In the genomic region with DNA sequence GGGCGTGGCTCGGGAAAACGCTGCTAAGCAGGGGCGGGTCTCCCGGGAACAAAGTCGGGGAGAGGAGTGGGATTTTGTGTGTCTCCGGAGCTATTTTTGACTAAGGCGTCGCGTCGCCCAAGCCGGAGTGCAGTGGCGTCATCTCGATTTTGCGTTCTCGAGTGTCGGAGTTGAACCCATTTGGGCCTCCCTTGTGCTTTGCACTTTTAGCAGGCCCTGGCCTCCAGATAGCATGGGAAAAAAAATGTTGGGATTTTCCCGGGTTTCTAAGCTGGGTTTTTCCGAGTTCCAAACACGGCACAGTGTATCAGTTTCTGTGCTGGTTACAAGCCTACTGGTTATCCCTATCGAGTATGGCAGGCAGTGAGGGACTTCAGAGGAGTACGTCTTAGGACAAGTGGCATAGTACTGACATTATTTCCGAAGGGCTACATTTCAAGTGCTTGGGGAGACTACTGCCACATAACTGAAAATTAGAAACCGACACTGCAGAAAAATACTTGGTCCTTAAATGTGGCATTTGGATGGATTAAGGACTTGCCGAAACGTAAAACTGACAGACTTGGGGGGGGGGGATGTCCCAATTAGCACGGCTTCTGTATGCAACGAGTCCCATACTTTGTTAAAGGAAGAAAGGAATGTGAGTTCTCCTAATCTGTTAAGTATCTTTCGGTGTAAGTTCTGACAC, we compare ENCODE assay signal across 8 cellular contexts.
DNase-seq lines count a peak whose midpoint lies in the region; ATAC-seq and TF ChIP-seq lines count a peak whose summit lies in the region.

No MANE protein-coding gene starts in this region.

- H3K9me3 ChIP-seq in naive thymus-derived CD4-positive, alpha-beta T cell (ENCODE audit: control insufficient read depth in 2 of 3, low read length in 3 of 3), result no peaks in the 10 kb centered on the region
- no peaks in the 10 kb centered on the region for H3K9me3 ChIP-seq in stomach smooth muscle (ENCODE audit: control insufficient read depth in 2 of 2, low read length in 2 of 2)

- peaks cover 17% of the 10 kb centered on the region for H3K27me3 Mint-ChIP-seq in activated CD8-positive, alpha-beta memory T cell treated with anti-CD3 and anti-CD28 coated beads, Interleukin-2, amount 10 ng/mL, durations not matched to agents 7 days and 5 days
- peaks cover 0 to 32% (median 0%) of the 10 kb centered on the region in 5 donors for H3K27me3 Mint-ChIP-seq in naive thymus-derived CD4-positive, alpha-beta T cell

- TF ChIP-seq POLR2A in GM18951 (IDR thresholded peaks at IDR 0.05; ENCODE audit: extremely low read depth, insufficient read depth, insufficient read length), result peak; percentile 96
- TF ChIP-seq POLR2A in erythroblast (IDR thresholded peaks at IDR 0.05; ENCODE audit: low read length), result peak; percentile 81

- peak overlapping the region; percentile 97 for H3K27ac Mint-ChIP-seq in activated CD8-positive, alpha-beta memory T cell treated with anti-CD3 and anti-CD28 coated beads, Interleukin-2, amount 10 ng/mL, durations not matched to agents 7 days and 5 days
- H3K27ac Mint-ChIP-seq in naive thymus-derived CD4-positive, alpha-beta T cell, result peak overlapping the region; percentile 95 to 99 (median 98)

- H3K9me3 Mint-ChIP-seq in activated CD8-positive, alpha-beta memory T cell treated with anti-CD3 and anti-CD28 coated beads, Interleukin-2, amount 10 ng/mL, durations not matched to agents 7 days and 5 days (ENCODE audit: low read depth), result no peaks in the 10 kb centered on the region
- peaks cover 0 to 36% (median 0%) of the 10 kb centered on the region in 11 donors for H3K9me3 Mint-ChIP-seq in naive thymus-derived CD4-positive, alpha-beta T cell

- H3K4me3 Mint-ChIP-seq in activated CD8-positive, alpha-beta memory T cell treated with anti-CD3 and anti-CD28 coated beads, Interleukin-2, amount 10 ng/mL, durations not matched to agents 7 days and 5 days, result peak overlapping the region; percentile 87
- peak overlapping the region; percentile 96 to 100 (median 98) for H3K4me3 Mint-ChIP-seq in naive thymus-derived CD4-positive, alpha-beta T cell

- H3K36me3 Mint-ChIP-seq in activated CD8-positive, alpha-beta memory T cell treated with anti-CD3 and anti-CD28 coated beads, Interleukin-2, amount 10 ng/mL, durations not matched to agents 7 days and 5 days, result peaks cover 18% of the 10 kb centered on the region
- H3K36me3 Mint-ChIP-seq in naive thymus-derived CD4-positive, alpha-beta T cell, result peaks cover 0 to 11% (median 4%) of the 10 kb centered on the region in 5 donors

- H3K36me3 ChIP-seq in naive thymus-derived CD4-positive, alpha-beta T cell (ENCODE audit: control insufficient read depth in 2 of 3, insufficient read depth in 3 of 3, low read length in 3 of 3), result no peaks in the 10 kb centered on the region
- no peaks in the 10 kb centered on the region for H3K36me3 ChIP-seq in stomach smooth muscle (ENCODE audit: control insufficient read depth in 2 of 2, insufficient read depth in 2 of 2, low read length in 2 of 2)

- peaks cover 23% of the 10 kb centered on the region in 2 donors for H3K4me1 ChIP-seq in naive thymus-derived CD4-positive, alpha-beta T cell (ENCODE audit: control insufficient read depth in 2 of 2, insufficient read depth in 2 of 2, low read length in 2 of 2)
- peaks cover 15% of the 10 kb centered on the region for H3K4me1 ChIP-seq in stomach smooth muscle (ENCODE audit: control insufficient read depth, insufficient read depth, low read length)

- CTCF ChIA-PET in activated CD8-positive, alpha-beta memory T cell treated with anti-CD3 and anti-CD28 coated beads, Interleukin-2, amount 10 ng/mL, durations not matched to agents 7 days and 5 days (lab: Charles Lee), result interaction anchor here (0.6 to 7.1 kb wide), 13 partner anchors 13 to 116 kb away, joined by 3 to 101 read pairs (median 3); a partner anchor contains a TSS
- CTCF ChIA-PET in naive thymus-derived CD4-positive, alpha-beta T cell (lab: Charles Lee), result interaction anchor here (0.7 to 5.7 kb wide), 8 partner anchors 31 to 135 kb away, joined by 3 to 70 read pairs (median 4); a partner anchor contains a TSS

- H3K27ac ChIP-seq in naive thymus-derived CD4-positive, alpha-beta T cell (ENCODE audit: low read depth, low read length), result peak overlapping the region; percentile 92
- peak overlapping the region; percentile 98 for H3K27ac ChIP-seq in stomach smooth muscle (ENCODE audit: low read length)

- H3K27me3 ChIP-seq in naive thymus-derived CD4-positive, alpha-beta T cell (ENCODE audit: control insufficient read depth in 2 of 2, insufficient read depth in 2 of 2, low read length in 2 of 2), result no peaks in the 10 kb centered on the region
- no peaks in the 10 kb centered on the region for H3K27me3 ChIP-seq in stomach smooth muscle (ENCODE audit: control insufficient read depth in 1 of 2, insufficient read depth in 2 of 2, low read length in 2 of 2)

- intact Hi-C loops in naive thymus-derived CD4-positive, alpha-beta T cell (cut with micrococcal nuclease), result loop anchor here (1.0 to 10.0 kb wide), 14 partner anchors 33 to 1978 kb away; a partner anchor contains a TSS

- H3K9ac ChIP-seq in stomach smooth muscle (ENCODE audit: low read length in 2 of 2), result peak overlapping the region; percentile 79 to 92

- DNase-seq in Ammon's horn (ENCODE audit: low spot score) (peak; percentile 50), NCI-H82 treated with DMSO at 0.1 percent for 48 hours (lab: John Stamatoyannopoulos, UW; ENCODE audit: unreplicated experiment) (peak; percentile 98), erythroblast (lab: John Stamatoyannopoulos, UW) (peak; percentile 93)
- peak; percentile 91 for DNase-seq in activated CD8-positive, alpha-beta memory T cell treated with anti-CD3 and anti-CD28 coated beads, Interleukin-2, amount 10 ng/mL, durations not matched to agents 7 days and 5 days
- peak; percentile 51 to 80 (median 77) for DNase-seq in naive thymus-derived CD4-positive, alpha-beta T cell

- peaks cover 44% of the 10 kb centered on the region for H3K4me1 Mint-ChIP-seq in activated CD8-positive, alpha-beta memory T cell treated with anti-CD3 and anti-CD28 coated beads, Interleukin-2, amount 10 ng/mL, durations not matched to agents 7 days and 5 days
- peaks cover 17 to 60% (median 38%) of the 10 kb centered on the region in 7 donors for H3K4me1 Mint-ChIP-seq in naive thymus-derived CD4-positive, alpha-beta T cell

- in situ Hi-C loops in GM18951 (cut with MboI; ENCODE audit: low sequenced_read_pairs, unreplicated experiment), result no loop called here

- ATAC-seq in HG03196 (IDR thresholded peaks at IDR 0.05; ENCODE audit: unreplicated experiment), result peak; percentile 19
- peak; percentile 31 for ATAC-seq in activated CD8-positive, alpha-beta memory T cell treated with anti-CD3 and anti-CD28 coated beads, Interleukin-2, amount 10 ng/mL, durations not matched to agents 7 days and 5 days
- peak; percentile 42 for ATAC-seq in naive thymus-derived CD4-positive, alpha-beta T cell

- peak overlapping the region; percentile 82 for H3K4me3 ChIP-seq in naive thymus-derived CD4-positive, alpha-beta T cell (ENCODE audit: low read length)
- H3K4me3 ChIP-seq in stomach smooth muscle (ENCODE audit: low read length in 2 of 2), result peak overlapping the region; percentile 87 to 93

- POLR2A ChIA-PET in naive thymus-derived CD4-positive, alpha-beta T cell (lab: Charles Lee), result interaction anchor here (0.6 to 20.9 kb wide), 63 partner anchors 10 to 1739 kb away, joined by 3 to 2611 read pairs (median 12); partner anchors contain the start of genes HFE, HMGN4 and RIPOR2

Comparison
In these comparisons a context has a peak if more than half of its experiments do, and no peak if none do; other contexts are left out.
1. Peak in every context shown above with its lines: DNase-seq, ATAC-seq, H3K4me3 ChIP-seq and H3K27ac ChIP-seq.